ENCODE assay signal across 8 cellular contexts in genomic region chr21:34670220-34670961, GRCh38. TPM values are rescaled to one million over a fixed set of nuclear protein-coding genes. Genes with fewer than 3 reads are reported as not detected.
DNase-seq lines count a peak whose midpoint lies in the region; ATAC-seq and TF ChIP-seq lines count a peak whose summit lies in the region.

No MANE protein-coding gene starts in this region.

- no peaks in the 10 kb centered on the region for H3K9me3 ChIP-seq in T-helper 17 cell (ENCODE audit: control insufficient read depth, low read length, poor library complexity, severe bottlenecking)
- no peaks in the 10 kb centered on the region for H3K9me3 ChIP-seq in left ventricle myocardium inferior (replicated peaks)
- H3K9me3 ChIP-seq in sigmoid colon = peaks cover 0 to 1% (median 0%) of the 10 kb centered on the region in 4 donors

- TF ChIP-seq CTCF in left ventricle myocardium inferior (IDR thresholded peaks at IDR 0.05; ENCODE audit: borderline replicate concordance) (no peak), sigmoid colon (IDR thresholded peaks at IDR 0.05) (no peak)

- H3K4me3 ChIP-seq in GM08714 (ENCODE audit: low read length) = peak overlapping the region; percentile 66; the same call in 1 of the 2 replicates
- H3K4me3 ChIP-seq in left ventricle myocardium inferior = peak overlapping the region; percentile 70
- peak overlapping the region; percentile 26 to 47 (median 38) for H3K4me3 ChIP-seq in sigmoid colon

- no peak for TF ChIP-seq POLR2A in sigmoid colon (IDR thresholded peaks at IDR 0.05)

- H3K36me3 Mint-ChIP-seq in T-helper 17 cell (ENCODE audit: low read depth) = peaks cover 4% of the 10 kb centered on the region

- intact Hi-C loops in left ventricle myocardium inferior (cut with micrococcal nuclease) = no loop called here
- intact Hi-C loops in sigmoid colon (cut with DNase I) = no loop called here

- no peak for DNase-seq in T-helper 17 cell
- DNase-seq in left ventricle myocardium inferior = no peak
- DNase-seq in sigmoid colon = no peak
- DNase-seq in CD1c-positive myeloid dendritic cell (ENCODE audit: extremely low spot score) = no peak
- no peak for DNase-seq in NCI-H524 treated with DMSO at 0.1 percent for 48 hours (lab: John Stamatoyannopoulos, UW)

- H3K4me1 Mint-ChIP-seq in T-helper 17 cell = peaks cover 13% of the 10 kb centered on the region

- H3K36me3 ChIP-seq in left ventricle myocardium inferior (no peaks in the 10 kb centered on the region), sigmoid colon (no peaks in the 10 kb centered on the region)

- H3K27me3 Mint-ChIP-seq in T-helper 17 cell = peaks cover 61% of the 10 kb centered on the region

- no peak for ATAC-seq in T-helper 17 cell
- no peak for ATAC-seq in GM19023 (IDR thresholded peaks at IDR 0.05; ENCODE audit: unreplicated experiment)
- no peak for ATAC-seq in GM18519 (IDR thresholded peaks at IDR 0.05; ENCODE audit: low FRiP score, unreplicated experiment)

- H3K27ac ChIP-seq in left ventricle myocardium inferior (replicated peaks) (no peak overlapping the region), sigmoid colon (peak overlapping the region in 1 of 4 donors; percentile 25)

- TF ChIP-seq EP300 in sigmoid colon (IDR thresholded peaks at IDR 0.05) = no peak

- no peak overlapping the region for H3K27ac Mint-ChIP-seq in T-helper 17 cell

- 1 to 3% methylated on average over 70 of the region's 70 CpGs for WGBS in sigmoid colon, 2 donors

- H3K4me1 ChIP-seq in left ventricle myocardium inferior = peaks cover 26% of the 10 kb centered on the region
- H3K4me1 ChIP-seq in sigmoid colon = peaks cover 0 to 20% (median 18%) of the 10 kb centered on the region in 4 donors

- H3K4me3 Mint-ChIP-seq in T-helper 17 cell = peak overlapping the region; percentile 80

- H3K27me3 ChIP-seq in left ventricle myocardium inferior (ENCODE audit: low read depth) (peaks cover 70% of the 10 kb centered on the region), sigmoid colon (peaks cover 17 to 72% (median 46%) of the 10 kb centered on the region in 3 donors)

RNA-seq across cellular contexts. Expression of gene CLIC6, which starts 1.6 kb away (rescaled TPM):
- under 1 TPM; 0.10 to 0.25 TPM for total RNA-seq in T-helper 17 cell
- total RNA-seq in left ventricle myocardium inferior = 11.2 TPM
- total RNA-seq in sigmoid colon = 1 to 10 TPM in 1 of 4 donors, under 1 TPM in 2, not detected in 1; 0.71 to 1.8 (median 0.95) TPM
- 1 to 10 TPM; 1.4 to 6.9 (median 5.4) TPM for polyA plus RNA-seq in sigmoid colon

RNA-seq across cellular contexts. Expression of gene RCAN1, which starts 55.5 kb away (rescaled TPM):
- total RNA-seq in T-helper 17 cell (1 to 10 TPM; 3.0 to 3.2 TPM), left ventricle myocardium inferior (75.3 TPM), sigmoid colon (10 to 100 TPM; 21.4 to 79.6 (median 28.2) TPM)
- 100 to 1,000 TPM in 1 of 3 donors, 10 to 100 TPM in 2; 38.3 to 148 (median 65.5) TPM for polyA plus RNA-seq in sigmoid colon

Comparison
In these comparisons a context has a peak if more than half of its experiments do, and no peak if none do; other contexts are left out.
1. RNA of gene RCAN1, which starts 55.5 kb away (total RNA-seq): 75.3 TPM in left ventricle myocardium inferior (single experiment) and 21.4 to 79.6 TPM in sigmoid colon; 3.0 to 3.2 TPM in T-helper 17 cell; every median in the first group is over 4 times any median in the second.
2. Peak in every context shown above with its lines, with median percentiles within 50 percentile points of each other: H3K4me3 ChIP-seq.